In the genomic region with DNA sequence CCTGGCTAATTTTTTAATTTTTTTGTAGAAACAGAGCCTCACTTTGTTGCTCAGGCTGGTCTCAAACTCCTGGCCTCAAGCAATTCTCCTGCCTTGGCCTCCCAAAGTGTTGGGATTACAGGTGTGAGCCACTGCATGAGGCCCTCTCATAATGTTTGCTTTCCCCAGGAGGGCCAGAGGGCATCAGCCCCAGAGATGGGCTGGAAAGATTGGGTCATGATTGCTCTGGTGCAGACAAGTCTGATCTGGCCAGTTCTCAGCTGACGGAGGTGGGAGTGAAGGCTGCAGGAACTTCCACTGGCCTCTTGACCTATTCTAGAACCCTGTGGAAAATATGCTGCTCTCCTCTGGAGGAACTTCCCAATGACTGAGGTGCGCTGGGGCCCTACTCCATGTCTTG, we compare ENCODE assay signal across 23 cellular contexts. TPM values are rescaled to one million over a fixed set of nuclear protein-coding genes. Genes with fewer than 3 reads are reported as not detected.
DNase-seq lines count a peak whose midpoint lies in the region; FAIRE-seq and TF ChIP-seq lines count a peak whose summit lies in the region.
"Had no signal": no experiment of that assay in that cellular context is flagged by ENCODE, and none has a peak within 500 bp of the region (broad histone marks: within the 10 kb centered on the region; RNA-seq: fewer than 3 reads in every experiment).

No MANE protein-coding gene starts in this region.

- H3K27me3 Mint-ChIP-seq in Caco-2 (ENCODE audit: insufficient read depth, unreplicated experiment), result no peaks in the 10 kb centered on the region
- H3K27me3 Mint-ChIP-seq: CD4-positive, alpha-beta memory T cell had no signal

- BruUV-seq in Caco-2 (replicated peaks; lab: Mats Ljungman, UMichigan), result no TSS peak

- H3K36me3 ChIP-seq in Caco-2 (ENCODE audit: control insufficient read depth, insufficient read depth, low read length), result no peaks in the 10 kb centered on the region; the same call in 1 of the 2 replicates
- no peaks in the 10 kb centered on the region for H3K36me3 ChIP-seq in H7 (replicated peaks; ENCODE audit: control insufficient read depth, insufficient read depth, low read length)
- H3K36me3 ChIP-seq in bronchial epithelial cell (ENCODE audit: control insufficient read depth, insufficient read depth, low read length), result no peaks in the 10 kb centered on the region
- no peaks in the 10 kb centered on the region for H3K36me3 ChIP-seq in spleen
- no peaks in the 10 kb centered on the region for H3K36me3 ChIP-seq in small intestine (ENCODE audit: control insufficient read depth in 2 of 2, insufficient read depth in 2 of 2, low read length in 2 of 2)
- H3K36me3 ChIP-seq: BLaER1 had no signal

- intact Hi-C loops in Caco-2 (cut with micrococcal nuclease; ENCODE audit: unreplicated experiment) (no loop called here), spleen (cut with DNase I; ENCODE audit: low total_unique reads) (no loop called here)

- H3K9me3 ChIP-seq in Caco-2, result no peaks in the 10 kb centered on the region
- peaks cover 0 to 4% (median 0%) of the 10 kb centered on the region in 8 donors for H3K9me3 ChIP-seq in spleen
- H3K9me3 ChIP-seq in small intestine (ENCODE audit: control insufficient read depth, low read depth), result no peaks in the 10 kb centered on the region

- TF ChIP-seq CTCF in Caco-2 (IDR thresholded peaks at IDR 0.05; ENCODE audit: insufficient read depth in 1 of 2, low read depth in 1 of 2, low read length in 1 of 2, severe bottlenecking in 1 of 2, unreplicated experiment in 1 of 2) (no peak), bronchial epithelial cell (IDR thresholded peaks at IDR 0.05; ENCODE audit: insufficient read depth, low read length, severe bottlenecking) (no peak), spleen (IDR thresholded peaks at IDR 0.05 in 8 of 11, conservative IDR thresholded peaks at IDR 0.05 in 3 of 11) (no peak)

- peaks cover under 1% of the 10 kb centered on the region for H3K9me3 Mint-ChIP-seq in Caco-2 (ENCODE audit: unreplicated experiment)
- H3K9me3 Mint-ChIP-seq: HFFc6 had no signal

- H3K4me3 ChIP-seq in Caco-2 (ENCODE audit: low read depth, low read length) (no peak overlapping the region), H7 (ENCODE audit: insufficient read depth, low read depth, low read length) (no peak overlapping the region), bronchial epithelial cell (ENCODE audit: low read depth, low read length) (no peak overlapping the region), spleen (no peak overlapping the region), small intestine (ENCODE audit: low read depth in 1 of 2, low read length in 2 of 2) (no peak overlapping the region)
- H3K4me3 ChIP-seq: BLaER1, GM23248 had no signal

- no peak overlapping the region for H3K27ac ChIP-seq in spleen
- H3K27ac ChIP-seq in small intestine (ENCODE audit: low read depth in 1 of 2, low read length in 1 of 2), result no peak overlapping the region
- H3K27ac ChIP-seq: BLaER1, GM23248 had no signal

- no peak overlapping the region for H3K4me3 Mint-ChIP-seq in Caco-2 (ENCODE audit: unreplicated experiment)
- H3K4me3 Mint-ChIP-seq: CD14-positive monocyte; CD4-positive, alpha-beta memory T cell; HFFc6 had no signal

- no peaks in the 10 kb centered on the region for H3K4me1 ChIP-seq in Caco-2
- no peaks in the 10 kb centered on the region for H3K4me1 ChIP-seq in spleen
- no peaks in the 10 kb centered on the region for H3K4me1 ChIP-seq in small intestine (ENCODE audit: control insufficient read depth in 2 of 2, insufficient read depth in 1 of 2, low read depth in 1 of 2, low read length in 1 of 2)

- H3K27ac Mint-ChIP-seq in Caco-2 (ENCODE audit: unreplicated experiment), result peak overlapping the region; percentile 13
- H3K27ac Mint-ChIP-seq: HFFc6 had no signal

- H3K27me3 ChIP-seq in Caco-2 (replicated peaks; ENCODE audit: control insufficient read depth, insufficient read depth, low read length) (no peaks in the 10 kb centered on the region), H7 (ENCODE audit: control insufficient read depth, insufficient read depth, low read length) (no peaks in the 10 kb centered on the region; the same call in none of the 2 replicates), bronchial epithelial cell (ENCODE audit: control insufficient read depth, insufficient read depth, low read length) (no peaks in the 10 kb centered on the region), spleen (replicated peaks in 1 of 7) (no peaks in the 10 kb centered on the region), small intestine (ENCODE audit: control insufficient read depth in 2 of 2, insufficient read depth in 2 of 2, low read length in 2 of 2) (no peaks in the 10 kb centered on the region)
- H3K27me3 ChIP-seq: BLaER1 had no signal

- POLR2A ChIA-PET in Caco-2 (lab: Charles Lee), result no interaction called here

- CTCF ChIA-PET in Caco-2 (lab: Charles Lee), result no interaction called here

- FAIRE-seq in bronchial epithelial cell (lab: Jason Lieb, UNC), result no peak
- no peak for FAIRE-seq in small intestine (lab: Jason Lieb, UNC)
- FAIRE-seq: G401.6, GM12892, GM18507 had no signal

- H3K4me1 Mint-ChIP-seq in Caco-2 (ENCODE audit: low read depth, unreplicated experiment), result peaks cover 10% of the 10 kb centered on the region

- no peaks in the 10 kb centered on the region for H3K36me3 Mint-ChIP-seq in Caco-2 (ENCODE audit: insufficient read depth, unreplicated experiment)
- H3K36me3 Mint-ChIP-seq: CD14-positive monocyte; CD4-positive, alpha-beta memory T cell had no signal

- no peak for TF ChIP-seq POLR2A in spleen (IDR thresholded peaks at IDR 0.05)

- DNase-seq in Caco-2 (no peak), H7 (peak; percentile 12), bronchial epithelial cell (ENCODE audit: low read depth) (peak; percentile 35), spleen (peak; percentile 33), kidney glomerular epithelial cell (lab: John Stamatoyannopoulos, UW) (no peak), small intestine (no peak), nucleus accumbens (lab: John Stamatoyannopoulos, UW) (no peak)
- DNase-seq: 8988T; Calu3; CD4-positive, alpha-beta memory T cell; GM23248; HCEC 1CT; HFFc6; IMR-90; KBM-7 had no signal

- WGBS in spleen, 5 donors, result 85 to 92% (median 92%) methylated on average over 2 of the region's 2 CpGs
- 91 to 98% (median 95%) methylated on average over 2 of the region's 2 CpGs for WGBS in small intestine, 3 donors

RNA-seq across cellular contexts. Expression of gene RD3, which starts 43.4 kb away (rescaled TPM):
- total RNA-seq in Caco-2 (2022) (not detected in 2 replicates), bronchial epithelial cell (not detected in 2 replicates), spleen (not detected)
- 0.11 TPM in 1 of 2 replicates, not detected in the other for total RNA-seq in H7 (2014; rRNA removed; shearing (Covaris generic))
- polyA plus RNA-seq in spleen (not detected), small intestine (under 1 TPM in 1 of 3 donors, not detected in 2; 0.72 TPM)
- total RNA-seq: A673; Calu3; CD4-positive, alpha-beta memory T cell; GM23248; HFFc6; HT1080; IMR-90 had no signal
- polyA plus RNA-seq: AG04450; CD14-positive monocyte; CD4-positive, alpha-beta memory T cell; GM23248; IMR-90 had no signal

RNA-seq across cellular contexts. Expression of gene SLC30A1, which starts 43.6 kb away (rescaled TPM):
- total RNA-seq in Caco-2 (2022) (21.6 and 26.6 TPM in 2 replicates), bronchial epithelial cell (29.0 and 36.4 TPM in 2 replicates), spleen (10 to 100 TPM; 28.0 to 38.5 (median 32.8) TPM)
- 9.1 and 12.4 TPM in 2 replicates for total RNA-seq in H7 (2014; rRNA removed; shearing (Covaris generic))
- polyA plus RNA-seq in spleen (1 to 10 TPM; 3.0 to 5.8 (median 3.3) TPM), small intestine (1 to 10 TPM; 5.0 to 8.9 (median 7.8) TPM)

Comparison
In these comparisons a context has a peak if more than half of its experiments do, and no peak if none do; other contexts are left out.
1. DNase-seq: peak in H7 (single experiment), bronchial epithelial cell (single experiment) and spleen (single experiment); none in Caco-2 (0 of 2), kidney glomerular epithelial cell (single experiment), small intestine (single experiment) and nucleus accumbens (0 of 56).